ENCODE assay signal across 11 cellular contexts in the genomic region with DNA sequence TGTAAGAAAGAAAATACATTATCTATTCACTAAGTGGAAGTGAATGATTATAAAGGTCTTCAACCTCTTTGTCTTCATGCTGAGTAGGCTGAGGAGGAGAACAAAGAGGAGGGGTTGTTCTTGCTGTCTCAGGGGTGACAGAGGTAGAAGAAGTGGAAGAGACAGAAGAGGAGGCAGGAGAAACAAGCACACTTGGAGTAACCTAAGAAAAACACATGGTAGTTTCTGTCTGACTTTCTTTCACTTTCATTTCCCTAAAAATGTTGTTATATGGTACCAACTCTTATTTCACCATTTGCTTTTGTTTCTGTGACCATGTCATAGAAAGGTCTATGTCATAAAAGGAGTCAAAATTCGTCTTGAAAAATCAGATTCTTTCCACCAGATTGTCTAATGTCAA.
DNase-seq lines count a peak whose midpoint lies in the region; ATAC-seq and TF ChIP-seq lines count a peak whose summit lies in the region.
"Had no signal": no experiment of that assay in that cellular context is flagged by ENCODE, and none has a peak within 500 bp of the region (broad histone marks: within the 10 kb centered on the region; RNA-seq: fewer than 3 reads in every experiment).

No MANE protein-coding gene starts in this region.

- no peak overlapping the region for H3K27ac Mint-ChIP-seq in natural killer cell treated with Interleukin-12 subunit alpha and Interleukin-12 subunit beta and Interleukin-15 and Interleukin-18, amount 100 ng/mL, for 72 hours

- H3K4me1 ChIP-seq in SK-N-SH (ENCODE audit: control insufficient read depth in 1 of 2, insufficient read depth in 2 of 2, low read depth in 1 of 2, low read length in 1 of 2), result no peaks in the 10 kb centered on the region
- no peaks in the 10 kb centered on the region for H3K4me1 ChIP-seq in aorta (ENCODE audit: control insufficient read depth in 1 of 2, insufficient read depth in 2 of 2, low read length in 2 of 2)
- H3K4me1 ChIP-seq: right lobe of liver had no signal

- TF ChIP-seq RAD21 in SK-N-SH (IDR thresholded peaks at IDR 0.05; ENCODE audit: low read length), result no peak

- H3K9ac ChIP-seq in SK-N-SH, result no peak overlapping the region

- intact Hi-C loops in aorta (cut with DNase I), result no loop called here

- peak overlapping the region in 1 of 2 experiments; percentile 19; a peak in 2 of 4 replicates for H3K4me3 ChIP-seq in SK-N-SH (ENCODE audit: low read depth in 2 of 2, low read length in 1 of 2)
- no peak overlapping the region for H3K4me3 ChIP-seq in aorta (ENCODE audit: low read length in 2 of 2)
- H3K4me3 ChIP-seq: right lobe of liver had no signal

- H3K79me2 ChIP-seq in SK-N-SH (ENCODE audit: insufficient read depth), result no peaks in the 10 kb centered on the region

- no peaks in the 10 kb centered on the region for H3F3A ChIP-seq in SK-N-SH (replicated peaks; ENCODE audit: insufficient read depth)

- H3K36me3 Mint-ChIP-seq in natural killer cell treated with Interleukin-12 subunit alpha and Interleukin-12 subunit beta and Interleukin-15 and Interleukin-18, amount 100 ng/mL, for 72 hours, result no peaks in the 10 kb centered on the region

- H3K4me3 Mint-ChIP-seq in natural killer cell treated with Interleukin-12 subunit alpha and Interleukin-12 subunit beta and Interleukin-15 and Interleukin-18, amount 100 ng/mL, for 72 hours, result no peak overlapping the region

- H3K27ac ChIP-seq in SK-N-SH (ENCODE audit: low read depth in 2 of 2, low read length in 1 of 2), result no peak overlapping the region
- no peak overlapping the region for H3K27ac ChIP-seq in aorta (ENCODE audit: low read depth in 1 of 2, low read length in 2 of 2)
- H3K27ac ChIP-seq: right lobe of liver had no signal

- ATAC-seq in GM19467 (IDR thresholded peaks at IDR 0.05; ENCODE audit: unreplicated experiment) (peak; percentile 99), HG03159 (IDR thresholded peaks at IDR 0.05; ENCODE audit: unreplicated experiment) (peak; percentile 99), aorta (ENCODE audit: low FRiP score) (no peak)
- ATAC-seq in natural killer cell treated with Interleukin-12 subunit alpha and Interleukin-12 subunit beta and Interleukin-15 and Interleukin-18, amount 100 ng/mL, for 72 hours, result no peak

- H4K20me1 ChIP-seq in SK-N-SH (ENCODE audit: insufficient read depth), result no peaks in the 10 kb centered on the region

- H3K27me3 ChIP-seq in SK-N-SH (ENCODE audit: insufficient read depth) (no peaks in the 10 kb centered on the region), aorta (ENCODE audit: control insufficient read depth in 1 of 2, insufficient read depth in 2 of 2, low read length in 1 of 2) (no peaks in the 10 kb centered on the region)
- H3K27me3 ChIP-seq: right lobe of liver had no signal

- WGBS in SK-N-SH (ENCODE audit: low lambda C conversion rate), result 0% methylated on average over 1 of the region's 1 CpG
- 17 to 41% methylated on average over 1 of the region's 1 CpG for WGBS in aorta, 2 donors

- no peak for TF ChIP-seq CTCF in SK-N-SH (IDR thresholded peaks at IDR 0.05)

- peaks cover 12% of the 10 kb centered on the region for H3K9me3 Mint-ChIP-seq in natural killer cell treated with Interleukin-12 subunit alpha and Interleukin-12 subunit beta and Interleukin-15 and Interleukin-18, amount 100 ng/mL, for 72 hours

- CTCF ChIA-PET in SK-N-SH (lab: Yijun Ruan, JAX), result no interaction called here

- H3K4me2 ChIP-seq in SK-N-SH, result peak overlapping the region; percentile 51

- no peaks in the 10 kb centered on the region for H3K9me2 ChIP-seq in SK-N-SH

- H3K4me1 Mint-ChIP-seq in natural killer cell treated with Interleukin-12 subunit alpha and Interleukin-12 subunit beta and Interleukin-15 and Interleukin-18, amount 100 ng/mL, for 72 hours (ENCODE audit: low read depth in 2 of 2), result no peaks in the 10 kb centered on the region

- H2AFZ ChIP-seq in SK-N-SH (ENCODE audit: low read depth), result peak overlapping the region; percentile 36; the same call in 1 of the 2 replicates

- POLR2A ChIA-PET in SK-N-SH (lab: Yijun Ruan, JAX), result no interaction called here

- peak; percentile 2 for DNase-seq in EL
- no peak for DNase-seq in SK-N-SH
- no peak for DNase-seq in natural killer cell treated with Interleukin-12 subunit alpha and Interleukin-12 subunit beta and Interleukin-15 and Interleukin-18, amount 100 ng/mL, for 72 hours (ENCODE audit: low spot score)
- no peak for DNase-seq in stimulated activated CD4-positive, alpha-beta T cell treated with anti-CD3 and anti-CD28 coated beads, Interleukin-2, amount 100 ng/mL, for 48 hours
- no peak for DNase-seq in NCI-H146 treated with DMSO at 0.1 percent for 48 hours (lab: John Stamatoyannopoulos, UW; ENCODE audit: unreplicated experiment)
- no peak for DNase-seq in aorta
- DNase-seq: activated gamma-delta T cell, NCI-H748 treated with DMSO at 0.1 percent for 48 hours, right lobe of liver had no signal

- H3K27me3 Mint-ChIP-seq in natural killer cell treated with Interleukin-12 subunit alpha and Interleukin-12 subunit beta and Interleukin-15 and Interleukin-18, amount 100 ng/mL, for 72 hours, result no peaks in the 10 kb centered on the region

- H3K36me3 ChIP-seq in SK-N-SH (replicated peaks in 1 of 2; ENCODE audit: control insufficient read depth in 1 of 2, insufficient read depth in 2 of 2, low read length in 1 of 2) (no peaks in the 10 kb centered on the region), aorta (ENCODE audit: control insufficient read depth in 1 of 2, insufficient read depth in 2 of 2, low read length in 1 of 2) (no peaks in the 10 kb centered on the region)
- H3K36me3 ChIP-seq: right lobe of liver had no signal

- TF ChIP-seq EP300 in SK-N-SH (IDR thresholded peaks at IDR 0.05; ENCODE audit: borderline replicate concordance in 1 of 2, low read depth in 1 of 2, low read length in 1 of 2), result no peak

- H3K9me3 ChIP-seq in SK-N-SH, result no peaks in the 10 kb centered on the region
- H3K9me3 ChIP-seq in aorta (ENCODE audit: control insufficient read depth, low read length), result no peaks in the 10 kb centered on the region
- H3K9me3 ChIP-seq: right lobe of liver had no signal

TF ChIP-seq in SK-N-SH, 30 proteins besides CTCF, POLR2A, EP300 and RAD21:
- no peak for TF ChIP-seq PBX3 (IDR thresholded peaks at IDR 0.05)
TF ChIP-seq in SK-N-SH: peak in this region for 0.

Comparison
In these comparisons a context has a peak if more than half of its experiments do, and no peak if none do; other contexts are left out.
1. ATAC-seq: peak in GM19467 (single experiment) and HG03159 (single experiment); none in natural killer cell treated with Interleukin-12 subunit alpha and Interleukin-12 subunit beta and Interleukin-15 and Interleukin-18, amount 100 ng/mL, for 72 hours (0 of 2) and aorta (single experiment).